ENCODE assay signal across 8 cellular contexts in the genomic region with DNA sequence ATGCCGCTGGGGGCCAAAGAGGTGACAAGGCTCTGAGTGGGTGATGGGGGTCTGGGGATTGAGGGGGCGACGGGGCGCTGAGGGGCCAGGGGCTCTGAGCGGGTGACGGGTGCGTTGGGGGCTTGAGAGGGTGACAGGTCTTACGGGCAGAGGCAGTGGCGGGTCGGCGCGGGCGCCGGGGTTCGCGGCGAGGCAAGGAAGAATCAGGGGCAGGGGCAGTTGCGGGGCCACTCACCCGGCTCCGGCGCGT. TPM values are rescaled to one million over a fixed set of nuclear protein-coding genes. Genes with fewer than 3 reads are reported as not detected.
DNase-seq lines count a peak whose midpoint lies in the region; ATAC-seq and TF ChIP-seq lines count a peak whose summit lies in the region.

No MANE protein-coding gene starts in this region.

- DNase-seq in cardiac muscle cell (ENCODE audit: low read depth in 1 of 2, low spot score in 1 of 2) (no peak), Right ventricle myocardium superior (no peak), astrocyte of the spinal cord (ENCODE audit: low read depth, low spot score) (no peak), lung (ENCODE audit: low spot score) (no peak), upper lobe of right lung (no peak), RPMI8226 (no peak), COLO668 (lab: John Stamatoyannopoulos, UW; ENCODE audit: unreplicated experiment) (no peak)

- H3K9me3 ChIP-seq in cardiac muscle cell (ENCODE audit: low read depth): no peaks in the 10 kb centered on the region
- H3K9me3 ChIP-seq in lung (ENCODE audit: control insufficient read depth in 2 of 2, insufficient read depth in 1 of 2, low read length in 1 of 2): peaks cover 0 to 15% of the 10 kb centered on the region in 2 donors
- peaks cover 9% of the 10 kb centered on the region for H3K9me3 ChIP-seq in upper lobe of right lung

- intact Hi-C loops in Right ventricle myocardium superior (cut with DNase I) (no loop called here), upper lobe of right lung (cut with DNase I) (no loop called here)

- WGBS in lung, 2 donors: 0 to 2% methylated on average over 21 to 22 of the region's 22 CpGs

- in situ Hi-C loops in astrocyte of the spinal cord (cut with HindIII; ENCODE audit: low sequenced_read_pairs): no loop called here

- TF ChIP-seq CTCF in cardiac muscle cell (IDR thresholded peaks at IDR 0.05; ENCODE audit: low read depth, low read length): no peak
- no peak for TF ChIP-seq CTCF in astrocyte of the spinal cord (IDR thresholded peaks at IDR 0.05; ENCODE audit: low read depth, low read length)
- TF ChIP-seq CTCF in lung (IDR thresholded peaks at IDR 0.05; ENCODE audit: control extremely low read depth, extremely low read depth): no peak
- no peak for TF ChIP-seq CTCF in upper lobe of right lung (IDR thresholded peaks at IDR 0.05)

- peak overlapping the region; percentile 94 for H3K27ac ChIP-seq in cardiac muscle cell
- H3K27ac ChIP-seq in lung (ENCODE audit: low read depth in 1 of 2, low read length in 1 of 2): peak overlapping the region; percentile 94 to 96
- H3K27ac ChIP-seq in upper lobe of right lung: peak overlapping the region; percentile 95

- H3K27me3 ChIP-seq in cardiac muscle cell (no peaks in the 10 kb centered on the region), lung (ENCODE audit: control insufficient read depth, insufficient read depth) (no peaks in the 10 kb centered on the region), upper lobe of right lung (no peaks in the 10 kb centered on the region)

- H3K4me3 ChIP-seq in cardiac muscle cell: peak overlapping the region; percentile 52
- H3K4me3 ChIP-seq in astrocyte of the spinal cord (ENCODE audit: low read depth, low read length): peak overlapping the region; percentile 97
- peak overlapping the region; percentile 91 for H3K4me3 ChIP-seq in lung
- H3K4me3 ChIP-seq in upper lobe of right lung: peak overlapping the region; percentile 89

- H3K4me1 ChIP-seq in cardiac muscle cell (ENCODE audit: low read depth) (peaks cover 21% of the 10 kb centered on the region), lung (ENCODE audit: control insufficient read depth in 2 of 2, insufficient read depth in 2 of 2, low read length in 2 of 2) (peaks cover 9 to 36% of the 10 kb centered on the region in 2 donors), upper lobe of right lung (peaks cover 65% of the 10 kb centered on the region)

- H3K36me3 ChIP-seq in cardiac muscle cell (peaks cover 43% of the 10 kb centered on the region), lung (ENCODE audit: control insufficient read depth in 2 of 2, insufficient read depth in 2 of 2, low read length in 2 of 2) (peaks cover 24 to 28% of the 10 kb centered on the region in 2 donors), upper lobe of right lung (peaks cover 64% of the 10 kb centered on the region)

- ATAC-seq in Right ventricle myocardium superior (ENCODE audit: poor library complexity): no peak
- ATAC-seq in lung (ENCODE audit: insufficient read depth, low FRiP score): no peak
- no peak for ATAC-seq in upper lobe of right lung
- ATAC-seq in GM21367 (IDR thresholded peaks at IDR 0.05; ENCODE audit: unreplicated experiment): no peak

RNA-seq across cellular contexts. Expression of a gene that starts 0.1 kb away (rescaled TPM):
- total RNA-seq in cardiac muscle cell (5.9 and 8.2 TPM in 2 replicates), Right ventricle myocardium superior (19.8 TPM), lung (10 to 100 TPM; 25.8 to 33.9 TPM), upper lobe of right lung (54.4 TPM)
- polyA plus RNA-seq in cardiac muscle cell (5.0 and 6.2 TPM in 2 replicates), lung (10 to 100 TPM in 1 of 2 donors, 1 to 10 TPM in 1; 9.5 to 22.5 TPM)

RNA-seq across cellular contexts. Expression of a gene that starts 58.5 kb away (rescaled TPM):
- total RNA-seq in cardiac muscle cell (19.4 and 25.3 TPM in 2 replicates), Right ventricle myocardium superior (12.2 TPM), lung (10 to 100 TPM; 25.8 to 26.5 TPM), upper lobe of right lung (25.9 TPM)
- polyA plus RNA-seq in cardiac muscle cell (27.8 and 35.5 TPM in 2 replicates), lung (10 to 100 TPM; 24.9 to 30.0 TPM)
